8 cellular contexts compared by ENCODE assay signal in the genomic region with DNA sequence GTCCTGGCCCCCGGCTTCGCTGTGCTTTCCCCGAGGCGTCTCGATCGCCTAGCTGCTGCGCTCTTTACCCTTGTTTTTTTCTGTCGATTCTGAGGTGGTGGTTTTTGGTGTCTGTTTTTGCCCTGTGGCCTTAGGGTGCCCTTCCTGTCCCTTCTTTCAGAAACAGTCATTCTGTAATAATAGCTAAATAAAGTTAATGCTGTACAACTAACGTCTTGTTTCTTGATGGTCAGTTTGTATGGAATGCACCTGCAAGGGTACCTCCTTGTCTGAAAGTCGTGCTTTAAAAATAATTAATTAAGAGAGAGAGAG. TPM values are rescaled to one million over a fixed set of nuclear protein-coding genes. Genes with fewer than 3 reads are reported as not detected.
DNase-seq lines count a peak whose midpoint lies in the region; TF ChIP-seq lines count a peak whose summit lies in the region.

No MANE protein-coding gene starts in this region.

- no peaks in the 10 kb centered on the region for H3K9me3 Mint-ChIP-seq in activated CD4-positive, alpha-beta T cell treated with anti-CD3 and anti-CD28 coated beads, Interleukin-2, amount 10 ng/mL, durations not matched to agents 24 days and 14 days

- peak overlapping the region; percentile 98 for H3K27ac Mint-ChIP-seq in activated CD4-positive, alpha-beta T cell treated with anti-CD3 and anti-CD28 coated beads, Interleukin-2, amount 10 ng/mL, durations not matched to agents 24 days and 14 days

- H3K36me3 ChIP-seq in MM.1S (replicated peaks; ENCODE audit: insufficient read depth, low read length) (no peaks in the 10 kb centered on the region; the same call in 1 of the 2 replicates), sigmoid colon (peaks cover 0 to 12% (median 0%) of the 10 kb centered on the region in 4 donors)

- TF ChIP-seq EP300 in sigmoid colon (IDR thresholded peaks at IDR 0.05), result no peak

- no peak for TF ChIP-seq POLR2A in sigmoid colon (IDR thresholded peaks at IDR 0.05)

- H3K4me1 ChIP-seq in MM.1S (ENCODE audit: low read length) (peaks cover 5% of the 10 kb centered on the region; the same call in 1 of the 2 replicates), sigmoid colon (peaks cover 0 to 26% (median 16%) of the 10 kb centered on the region in 4 donors)

- WGBS in sigmoid colon, 2 donors, result 0% methylated on average over 10 of the region's 10 CpGs

- intact Hi-C loops in activated CD4-positive, alpha-beta T cell treated with anti-CD3 and anti-CD28 coated beads, Interleukin-2, amount 10 ng/mL, durations not matched to agents 24 days and 14 days (cut with micrococcal nuclease), result loop anchor here (5.0 kb wide), 3 partner anchors 181 to 346 kb away; no protein-coding TSS in a partner anchor
- intact Hi-C loops in sigmoid colon (cut with DNase I), result loop anchor here (5.0 kb wide), 3 partner anchors 839 to 1536 kb away; a partner anchor contains a TSS

- H3K27me3 Mint-ChIP-seq in activated CD4-positive, alpha-beta T cell treated with anti-CD3 and anti-CD28 coated beads, Interleukin-2, amount 10 ng/mL, durations not matched to agents 24 days and 14 days, result peaks cover 4% of the 10 kb centered on the region

- H3K27me3 ChIP-seq in MM.1S (replicated peaks; ENCODE audit: insufficient read depth, low read length) (no peaks in the 10 kb centered on the region), sigmoid colon (no peaks in the 10 kb centered on the region)

- H3F3A ChIP-seq in MM.1S (ENCODE audit: insufficient read depth, low read length), result no peaks in the 10 kb centered on the region

- H3K27ac ChIP-seq in MM.1S (ENCODE audit: low read length) (peak overlapping the region; percentile 76; the same call in 1 of the 2 replicates), epithelial cell of prostate (peak overlapping the region; percentile 52), sigmoid colon (peak overlapping the region; percentile 84 to 90 (median 88))

- H3K9ac ChIP-seq in MM.1S (ENCODE audit: low read length), result peak overlapping the region; percentile 88

- H3K9me3 ChIP-seq in MM.1S (replicated peaks; ENCODE audit: insufficient read depth, low read length) (no peaks in the 10 kb centered on the region), sigmoid colon (no peaks in the 10 kb centered on the region)

- H3K4me2 ChIP-seq in MM.1S (ENCODE audit: low read depth, low read length), result peak overlapping the region; percentile 79

- TF ChIP-seq CTCF in MM.1S (IDR thresholded peaks at IDR 0.05; ENCODE audit: low read length) (no peak), sigmoid colon (IDR thresholded peaks at IDR 0.05) (no peak)

- H4K20me1 ChIP-seq in MM.1S (ENCODE audit: insufficient read depth, low read length), result 0 out of 2 replicates have a peak, but pooled peaks cover 4% of the 10 kb centered on the region

- H2AFZ ChIP-seq in MM.1S (ENCODE audit: low read length), result peak overlapping the region; percentile 80

- H3K36me3 Mint-ChIP-seq in activated CD4-positive, alpha-beta T cell treated with anti-CD3 and anti-CD28 coated beads, Interleukin-2, amount 10 ng/mL, durations not matched to agents 24 days and 14 days (ENCODE audit: low read depth), result peaks cover 21% of the 10 kb centered on the region

- H3K79me2 ChIP-seq in MM.1S (ENCODE audit: low read length), result peaks cover 52% of the 10 kb centered on the region

- no peak for DNase-seq in activated CD4-positive, alpha-beta T cell treated with anti-CD3 and anti-CD28 coated beads, Interleukin-2, amount 10 ng/mL, durations not matched to agents 24 days and 14 days
- no peak for DNase-seq in activated CD4-positive, alpha-beta T cell treated with anti-CD3 and anti-CD28 coated beads for 1 hour
- DNase-seq in MM.1S (no peak), epithelial cell of prostate (ENCODE audit: low read depth, low spot score) (no peak), sigmoid colon (no peak), retina (no peak), NCI-H146 (lab: John Stamatoyannopoulos, UW) (no peak), T1000 (lab: John Stamatoyannopoulos, UW) (no peak)

- peaks cover 26% of the 10 kb centered on the region for H3K4me1 Mint-ChIP-seq in activated CD4-positive, alpha-beta T cell treated with anti-CD3 and anti-CD28 coated beads, Interleukin-2, amount 10 ng/mL, durations not matched to agents 24 days and 14 days

- peak overlapping the region; percentile 99 for H3K4me3 Mint-ChIP-seq in activated CD4-positive, alpha-beta T cell treated with anti-CD3 and anti-CD28 coated beads, Interleukin-2, amount 10 ng/mL, durations not matched to agents 24 days and 14 days

- H3K4me3 ChIP-seq in MM.1S (ENCODE audit: low read length) (peak overlapping the region; percentile 85), sigmoid colon (peak overlapping the region; percentile 81 to 94 (median 88))

- H3K9me2 ChIP-seq in MM.1S (replicated peaks; ENCODE audit: insufficient read depth, low read length), result no peaks in the 10 kb centered on the region

RNA-seq across cellular contexts. Expression of a gene that starts 0.7 kb away (rescaled TPM):
- total RNA-seq in activated CD4-positive, alpha-beta T cell treated with anti-CD3 and anti-CD28 coated beads, Interleukin-2, amount 10 ng/mL, durations not matched to agents 24 days and 14 days, result 111 and 114 TPM in 2 replicates
- 10 to 100 TPM; 33.7 to 47.7 (median 43.7) TPM for total RNA-seq in sigmoid colon
- polyA plus RNA-seq in sigmoid colon, result 10 to 100 TPM; 19.7 to 32.5 (median 28.2) TPM

RNA-seq across cellular contexts. Expression of a gene that starts 12.3 kb away (rescaled TPM):
- total RNA-seq in activated CD4-positive, alpha-beta T cell treated with anti-CD3 and anti-CD28 coated beads, Interleukin-2, amount 10 ng/mL, durations not matched to agents 24 days and 14 days, result 35.0 and 39.9 TPM in 2 replicates
- total RNA-seq in sigmoid colon, result 10 to 100 TPM; 10.7 to 16.6 (median 12.2) TPM
- 1 to 10 TPM; 3.7 to 7.3 (median 4.8) TPM for polyA plus RNA-seq in sigmoid colon
